Comparison of ENCODE assay signal across 24 cellular contexts in the genomic region with DNA sequence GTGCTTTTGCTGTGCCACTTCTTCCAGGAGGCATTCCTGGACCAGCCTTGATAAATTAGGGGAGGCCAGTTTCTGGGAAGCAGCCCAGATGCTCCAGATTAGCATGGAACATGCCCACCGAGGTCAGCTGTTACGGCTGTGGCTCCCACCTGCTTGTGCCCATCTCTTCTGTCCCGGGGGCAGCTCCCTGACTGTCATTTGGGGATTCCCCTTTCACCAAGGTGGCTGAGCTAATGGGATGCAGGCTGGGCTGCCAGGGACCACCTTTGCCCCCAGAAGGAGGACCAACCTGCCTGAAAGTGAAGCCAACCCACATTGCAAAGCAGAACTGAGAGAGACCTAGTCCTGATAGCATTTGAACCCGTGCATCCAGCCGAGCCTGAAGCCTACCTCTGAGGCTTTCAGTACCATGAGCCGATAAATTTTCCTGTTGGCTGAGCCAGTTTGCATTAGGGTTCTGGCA.
DNase-seq lines count a peak whose midpoint lies in the region; ATAC-seq, FAIRE-seq and TF ChIP-seq lines count a peak whose summit lies in the region.
"Had no signal": no experiment of that assay in that cellular context is flagged by ENCODE, and none has a peak within 500 bp of the region (broad histone marks: within the 10 kb centered on the region; RNA-seq: fewer than 3 reads in every experiment).

No MANE protein-coding gene starts in this region.

- H3K4me1 ChIP-seq in BLaER1 treated with 17β-estradiol and CSF1 and Interleukin-3, amounts not matched to agents 10 nM and 100 nM = peaks cover 8 to 42% (median 24%) of the 10 kb centered on the region in 10 experiments; a peak in 17 of 20 replicates
- peaks cover 4% of the 10 kb centered on the region; the same call in 1 of the 2 replicates for H3K4me1 ChIP-seq in GM12878 (ENCODE audit: control insufficient read depth, insufficient read depth, low read length)
- H3K4me1 ChIP-seq in osteoblast (ENCODE audit: insufficient read depth, low read length) = no peaks in the 10 kb centered on the region

- no peak for TF ChIP-seq POLR2A in GM12878 (IDR thresholded peaks at IDR 0.05; ENCODE audit: low read depth, low read length)

- H3K4me3 ChIP-seq in BLaER1 treated with 17β-estradiol and CSF1 and Interleukin-3, amounts not matched to agents 10 nM and 100 nM = no peak overlapping the region
- H3K4me3 ChIP-seq in H7 (ENCODE audit: insufficient read depth, low read depth, low read length) (no peak overlapping the region), GM12878 (no peak overlapping the region), osteoblast (ENCODE audit: insufficient read depth, low read length) (no peak overlapping the region)
- H3K4me3 ChIP-seq: upper lobe of left lung had no signal

- RAD21 ChIA-PET in GM12878 (lab: Charles Lee; ENCODE audit: unreplicated experiment) = no interaction called here

- no peak overlapping the region for H3K4me3 Mint-ChIP-seq in chondrocyte (ENCODE audit: unreplicated experiment)
- H3K4me3 Mint-ChIP-seq: activated CD8-positive, alpha-beta memory T cell treated with anti-CD3 and anti-CD28 coated beads, Interleukin-2, amount 10 ng/mL, durations not matched to agents 7 days and 5 days; activated naive CD8-positive, alpha-beta T cell treated with anti-CD3 and anti-CD28 coated beads, Interleukin-2, amount 10 ng/mL, durations not matched to agents 7 days and 5 days; CD14-positive monocyte; dendritic cell treated with granulocyte-macrophage colony-stimulating factor and Interleukin-4, amounts not matched to agents 40 ng/mL and 50 ng/mL, for 4 days had no signal

- POLR2A ChIA-PET in GM12878 (lab: Charles Lee) = no interaction called here

- TF ChIP-seq RAD21 in GM12878 (IDR thresholded peaks at IDR 0.05; ENCODE audit: insufficient read depth, low read depth, low read length) = no peak

- H2AFZ ChIP-seq in GM12878 (ENCODE audit: control insufficient read depth, low read depth, low read length) (no peak overlapping the region), osteoblast (ENCODE audit: low read length) (no peak overlapping the region)

- ATAC-seq in GM12878 = peak; percentile 18
- ATAC-seq: left lobe of liver had no signal

- 6% methylated on average over 6 of the region's 6 CpGs for WGBS in GM12878 (ENCODE audit: insufficient coverage, insufficient replicate concordance, low lambda C conversion rate, missing lambda C conversion rate)

- peaks cover 2% of the 10 kb centered on the region for H3K27me3 Mint-ChIP-seq in chondrocyte (ENCODE audit: low read depth)

- H3K27me3 ChIP-seq in BLaER1 treated with 17β-estradiol and CSF1 and Interleukin-3, amounts not matched to agents 10 nM and 100 nM = no peaks in the 10 kb centered on the region
- H3K27me3 ChIP-seq in H7 (ENCODE audit: control insufficient read depth, insufficient read depth, low read length) (no peaks in the 10 kb centered on the region), GM12878 (replicated peaks in 1 of 2; ENCODE audit: control insufficient read depth in 2 of 2, insufficient read depth in 2 of 2, low read length in 1 of 2) (no peaks in the 10 kb centered on the region), osteoblast (ENCODE audit: insufficient read depth, low read length) (peaks cover 14% of the 10 kb centered on the region)
- H3K27me3 ChIP-seq: upper lobe of left lung had no signal

- no peak for TF ChIP-seq EP300 in GM12878 (IDR thresholded peaks at IDR 0.05; ENCODE audit: borderline replicate concordance in 1 of 2, control insufficient read depth in 1 of 2, low read depth in 2 of 2, low read length in 2 of 2)

- intact Hi-C loops in GM12878 (cut with micrococcal nuclease; ENCODE audit: unreplicated experiment) = no loop called here

- no peak overlapping the region for H3K27ac Mint-ChIP-seq in chondrocyte (ENCODE audit: unreplicated experiment)
- H3K27ac Mint-ChIP-seq: activated CD8-positive, alpha-beta memory T cell treated with anti-CD3 and anti-CD28 coated beads, Interleukin-2, amount 10 ng/mL, durations not matched to agents 7 days and 5 days; activated naive CD8-positive, alpha-beta T cell treated with anti-CD3 and anti-CD28 coated beads, Interleukin-2, amount 10 ng/mL, durations not matched to agents 7 days and 5 days; activated T-helper 2 cell treated with anti-CD3 and anti-CD28 coated beads, Interferon-gamma antibody, Interleukin-2, Interleukin-4, amounts not matched to agents 10 μg/mL and 5 μg/mL and 100 μg/mL, durations not matched to agents 14 hours and 24 hours and 36 hours; dendritic cell treated with granulocyte-macrophage colony-stimulating factor and Interleukin-4, amounts not matched to agents 40 ng/mL and 50 ng/mL, for 4 days had no signal

- H3K9ac ChIP-seq in BLaER1 treated with 17β-estradiol and CSF1 and Interleukin-3, amounts not matched to agents 10 nM and 100 nM = peak overlapping the region in 1 of 11 experiments; percentile 29; a peak in 2 of 22 replicates
- H3K9ac ChIP-seq in GM12878 (ENCODE audit: control insufficient read depth, insufficient read depth, low read length) = no peak overlapping the region

- H3K79me2 ChIP-seq in GM12878 (ENCODE audit: control insufficient read depth, insufficient read depth, low read length) = no peaks in the 10 kb centered on the region
- H3K79me2 ChIP-seq in osteoblast (ENCODE audit: insufficient read depth, low read length) = no peaks in the 10 kb centered on the region

- in situ Hi-C loops in GM12878 (cut with MboI) = no loop called here

- CTCF ChIA-PET in GM12878 (lab: Yijun Ruan, JAX) = interaction anchor here (1.9 kb wide), 1 partner anchor 21 kb away, joined by 4 read pairs; no protein-coding TSS in a partner anchor

- peaks cover 0 to 29% (median 0%) of the 10 kb centered on the region in 11 experiments; a peak in 4 of 22 replicates for H4K20me1 ChIP-seq in BLaER1 treated with 17β-estradiol and CSF1 and Interleukin-3, amounts not matched to agents 10 nM and 100 nM
- no peaks in the 10 kb centered on the region for H4K20me1 ChIP-seq in GM12878 (ENCODE audit: control insufficient read depth, insufficient read depth)
- H4K20me1 ChIP-seq in osteoblast (ENCODE audit: insufficient read depth, low read length) = no peaks in the 10 kb centered on the region

- TF ChIP-seq CTCF in GM12878 (IDR thresholded peaks at IDR 0.05 in 2 of 3, conservative IDR thresholded peaks at IDR 0.05 in 1 of 3; ENCODE audit: control insufficient read depth in 2 of 3, extremely low read depth in 1 of 3, insufficient read depth in 1 of 3, low read depth in 3 of 3, low read length in 3 of 3) (no peak), osteoblast (IDR thresholded peaks at IDR 0.05; ENCODE audit: extremely low read depth, low read depth, low read length) (no peak), chondrocyte (IDR thresholded peaks at IDR 0.05) (no peak)

- SMC1A ChIA-PET in GM12878 (lab: Charles Lee; ENCODE audit: uncharacterized antibody, unreplicated experiment) = interaction anchor here (0.8 to 1.4 kb wide), 3 partner anchors 10 to 154 kb away, joined by 3 to 4 read pairs (median 3); no protein-coding TSS in a partner anchor

- FAIRE-seq in GM12878 (lab: Jason Lieb, UNC) = no peak
- FAIRE-seq: astrocyte, D721Med, endometrium, small intestine had no signal

- H3K9me3 Mint-ChIP-seq in chondrocyte (ENCODE audit: low read depth) = no peaks in the 10 kb centered on the region
- H3K9me3 Mint-ChIP-seq: activated naive CD8-positive, alpha-beta T cell treated with anti-CD3 and anti-CD28 coated beads, Interleukin-2, amount 10 ng/mL, durations not matched to agents 7 days and 5 days; activated T-helper 2 cell treated with anti-CD3 and anti-CD28 coated beads, Interferon-gamma antibody, Interleukin-2, Interleukin-4, amounts not matched to agents 10 μg/mL and 5 μg/mL and 100 μg/mL, durations not matched to agents 14 hours and 24 hours and 36 hours; dendritic cell treated with granulocyte-macrophage colony-stimulating factor and Interleukin-4, amounts not matched to agents 40 ng/mL and 50 ng/mL, for 4 days had no signal

- peaks cover 3% of the 10 kb centered on the region for H3K4me1 Mint-ChIP-seq in chondrocyte (ENCODE audit: low read depth)
- H3K4me1 Mint-ChIP-seq: activated CD8-positive, alpha-beta memory T cell treated with anti-CD3 and anti-CD28 coated beads, Interleukin-2, amount 10 ng/mL, durations not matched to agents 7 days and 5 days; activated naive CD8-positive, alpha-beta T cell treated with anti-CD3 and anti-CD28 coated beads, Interleukin-2, amount 10 ng/mL, durations not matched to agents 7 days and 5 days had no signal

- H3K4me2 ChIP-seq in BLaER1 treated with 17β-estradiol and CSF1 and Interleukin-3, amounts not matched to agents 10 nM and 100 nM = peak overlapping the region in 6 of 11 experiments; percentile 20 to 55 (median 33); a peak in 8 of 22 replicates
- H3K4me2 ChIP-seq in GM12878 (ENCODE audit: control insufficient read depth, insufficient read depth) (no peak overlapping the region), osteoblast (ENCODE audit: insufficient read depth, low read length) (no peak overlapping the region)

- peaks cover 1% of the 10 kb centered on the region for H3K36me3 Mint-ChIP-seq in chondrocyte (ENCODE audit: low read depth)
- H3K36me3 Mint-ChIP-seq: activated CD8-positive, alpha-beta memory T cell treated with anti-CD3 and anti-CD28 coated beads, Interleukin-2, amount 10 ng/mL, durations not matched to agents 7 days and 5 days; activated naive CD8-positive, alpha-beta T cell treated with anti-CD3 and anti-CD28 coated beads, Interleukin-2, amount 10 ng/mL, durations not matched to agents 7 days and 5 days had no signal

- H3K9me3 ChIP-seq in BLaER1 treated with 17β-estradiol and CSF1 and Interleukin-3, amounts not matched to agents 10 nM and 100 nM (replicated peaks in 1 of 11) = no peaks in the 10 kb centered on the region
- no peaks in the 10 kb centered on the region for H3K9me3 ChIP-seq in GM12878 (replicated peaks; ENCODE audit: control insufficient read depth, insufficient read depth, low read length)
- H3K9me3 ChIP-seq in osteoblast (ENCODE audit: low read depth, low read length) = no peaks in the 10 kb centered on the region
- H3K9me3 ChIP-seq: upper lobe of left lung had no signal

- no peak overlapping the region for H3K27ac ChIP-seq in BLaER1 treated with 17β-estradiol and CSF1 and Interleukin-3, amounts not matched to agents 10 nM and 100 nM
- H3K27ac ChIP-seq in GM12878 (ENCODE audit: control insufficient read depth, insufficient read depth) (no peak overlapping the region), osteoblast (ENCODE audit: low read depth, low read length) (no peak overlapping the region)
- H3K27ac ChIP-seq: upper lobe of left lung had no signal

- DNase-seq in H7 (peak; percentile 44), GM12878 (ENCODE audit: low read depth, low spot score) (no peak), osteoblast (ENCODE audit: insufficient read length, low spot score, missing footprints) (peak; percentile 81), putamen (ENCODE audit: low spot score) (no peak), SIG-M5 (lab: John Stamatoyannopoulos, UW) (no peak), chondrocyte (ENCODE audit: low spot score) (no peak)
- DNase-seq: activated CD4-positive, alpha-beta T cell treated with anti-CD3 and anti-CD28 coated beads for 4 hours; activated CD8-positive, alpha-beta memory T cell treated with anti-CD3 and anti-CD28 coated beads, Interleukin-2, amount 10 ng/mL, durations not matched to agents 7 days and 5 days; activated naive CD8-positive, alpha-beta T cell treated with anti-CD3 and anti-CD28 coated beads, Interleukin-2, amount 10 ng/mL, durations not matched to agents 7 days and 5 days; HCEC 1CT; hypothalamus; NCI-H146; NCI-H2107; NCI-H774; small intestine; upper lobe of left lung had no signal

- BruUV-seq in GM12878 (replicated peaks; lab: Mats Ljungman, UMichigan) = no TSS peak

- peaks cover 0 to 3% (median 0%) of the 10 kb centered on the region in 11 experiments; a peak in 3 of 22 replicates for H3K36me3 ChIP-seq in BLaER1 treated with 17β-estradiol and CSF1 and Interleukin-3, amounts not matched to agents 10 nM and 100 nM
- H3K36me3 ChIP-seq in H7 (replicated peaks; ENCODE audit: control insufficient read depth, insufficient read depth, low read length) = peaks cover 2% of the 10 kb centered on the region; the same call in 1 of the 2 replicates
- H3K36me3 ChIP-seq in GM12878 (ENCODE audit: control insufficient read depth in 2 of 2, insufficient read depth in 2 of 2, low read length in 1 of 2) = no peaks in the 10 kb centered on the region
- H3K36me3 ChIP-seq in osteoblast (ENCODE audit: insufficient read depth, low read length) = no peaks in the 10 kb centered on the region

Comparison
In these comparisons a context has a peak if more than half of its experiments do, and no peak if none do; other contexts are left out.
1. H3K4me2 ChIP-seq: peak in BLaER1 treated with 17β-estradiol and CSF1 and Interleukin-3, amounts not matched to agents 10 nM and 100 nM (6 of 11); none in GM12878 (single experiment) and osteoblast (single experiment).
2. DNase-seq: peak in H7 (single experiment) and osteoblast (single experiment); none in GM12878 (single experiment), putamen (single experiment), SIG-M5 (single experiment) and chondrocyte (single experiment).